8 cellular contexts compared by ENCODE assay signal in the genomic region with DNA sequence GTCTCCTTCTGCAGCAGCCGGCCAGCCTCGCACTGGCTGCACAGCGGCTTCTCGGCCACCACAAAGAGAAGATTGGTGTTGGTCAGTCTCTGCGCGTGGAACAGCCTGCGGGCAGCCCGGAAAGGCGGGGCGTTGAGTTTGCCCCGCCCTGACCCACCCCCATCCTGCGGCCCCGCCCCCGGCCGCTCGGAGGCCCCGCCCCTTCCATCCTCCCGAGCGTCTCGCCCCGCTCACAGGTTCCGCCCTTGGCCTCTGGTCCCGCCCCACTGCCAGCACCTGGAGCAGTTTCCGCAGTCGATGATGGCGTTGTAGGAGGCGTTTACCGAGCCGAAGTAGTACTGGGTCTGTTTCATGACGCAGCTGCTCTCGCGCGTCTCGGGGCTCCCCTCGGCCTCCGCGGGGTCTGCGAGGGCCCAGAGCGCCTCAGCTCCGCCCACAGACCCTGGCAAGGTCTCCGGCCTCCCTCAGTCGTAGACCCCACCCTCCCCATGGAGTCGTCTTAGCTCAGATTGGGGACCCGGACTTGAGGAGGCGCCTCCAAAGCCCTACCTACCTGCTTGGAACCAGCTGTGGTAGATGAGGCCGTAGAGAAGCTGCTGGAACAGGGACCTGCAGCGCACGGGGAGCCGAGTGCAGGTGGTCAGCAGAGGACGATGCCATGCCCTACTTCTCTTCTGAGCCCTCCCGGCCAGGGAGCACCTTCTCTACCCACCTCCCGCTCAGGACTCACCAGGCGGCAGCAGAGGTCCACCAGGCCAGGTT. TPM values are rescaled to one million over a fixed set of nuclear protein-coding genes. Genes with fewer than 3 reads are reported as not detected.
DNase-seq lines count a peak whose midpoint lies in the region; TF ChIP-seq lines count a peak whose summit lies in the region.

No MANE protein-coding gene starts in this region.

- H3K36me3 ChIP-seq in HEK293 (ENCODE audit: control insufficient read depth in 2 of 2, insufficient read depth in 1 of 2, low read length in 2 of 2) (no peaks in the 10 kb centered on the region), colonic mucosa (no peaks in the 10 kb centered on the region), liver (ENCODE audit: control insufficient read depth in 4 of 4, insufficient read depth in 3 of 4, low read depth in 1 of 4, low read length in 3 of 4) (no peaks in the 10 kb centered on the region)

- peak; percentile 2 for TF ChIP-seq CTCF in GM10266 (IDR thresholded peaks at IDR 0.05; ENCODE audit: control insufficient read depth, insufficient read depth, low read depth, missing control alignments)
- no peak for TF ChIP-seq CTCF in HEK293 (tag by site-specific recombination; IDR thresholded peaks at IDR 0.05)
- TF ChIP-seq CTCF in colonic mucosa (IDR thresholded peaks at IDR 0.05) = no peak
- TF ChIP-seq CTCF in liver (IDR thresholded peaks at IDR 0.05; ENCODE audit: low read depth, low read length, missing input control) = no peak

- CTCF ChIA-PET in HEK293 (lab: Yijun Ruan, JAX) = interaction anchor here (0.6 to 1.4 kb wide), 2 partner anchors 17 to 1137 kb away, joined by 3 to 4 read pairs; no protein-coding TSS in a partner anchor

- H3K27ac ChIP-seq in HEK293 (ENCODE audit: extremely low read depth, low read depth, low read length) = no peak overlapping the region
- peak overlapping the region; percentile 70 for H3K27ac ChIP-seq in colonic mucosa
- H3K27ac ChIP-seq in liver (ENCODE audit: low read depth in 1 of 2, low read length in 2 of 2) = no peak overlapping the region

- WGBS in liver = 9% methylated on average over 53 of the region's 53 CpGs

- POLR2A ChIA-PET in HEK293 (lab: Yijun Ruan, JAX) = interaction anchor here (0.5 kb wide), 2 partner anchors 123 to 151 kb away, joined by 3 read pairs; no protein-coding TSS in a partner anchor

- H3K4me3 ChIP-seq in HEK293 (ENCODE audit: low read depth, low read length) = peak overlapping the region; percentile 32
- H3K4me3 ChIP-seq in colonic mucosa = peak overlapping the region; percentile 66
- peak overlapping the region; percentile 47 to 63 (median 53) for H3K4me3 ChIP-seq in liver (ENCODE audit: low read depth in 1 of 3, low read length in 3 of 3)

- DNase-seq in GM10266 (ENCODE audit: extremely low spot score) = peak; percentile 96
- DNase-seq in NCI-H1048 (lab: John Stamatoyannopoulos, UW) = peak; percentile 76
- peak; percentile 96 for DNase-seq in activated CD4-positive, alpha-beta T cell treated with anti-CD3 and anti-CD28 coated beads for 48 hours
- peak; percentile 97 for DNase-seq in colonic mucosa
- DNase-seq in stimulated activated CD4-positive, alpha-beta T cell treated with anti-CD3 and anti-CD28 coated beads, Interleukin-4, amount 100 ng/mL, for 4 hours = peak; percentile 94 to 95
- DNase-seq in AML-193 (lab: John Stamatoyannopoulos, UW) = no peak

- TF ChIP-seq RAD21 in liver (IDR thresholded peaks at IDR 0.05) = no peak

- H3K9me3 ChIP-seq in HEK293 (ENCODE audit: control insufficient read depth, insufficient read depth, low read depth, low read length) (no peaks in the 10 kb centered on the region), colonic mucosa (no peaks in the 10 kb centered on the region), liver (ENCODE audit: control insufficient read depth in 4 of 4, low read length in 3 of 4) (no peaks in the 10 kb centered on the region)

- H3K9ac ChIP-seq in colonic mucosa (ENCODE audit: low read depth in 2 of 2, low read length in 2 of 2) = peak overlapping the region; percentile 62 to 84
- H3K9ac ChIP-seq in liver (ENCODE audit: low read depth in 1 of 2, low read length in 2 of 2) = peak overlapping the region in 1 of 2 donors; percentile 14

- intact Hi-C loops in colonic mucosa (cut with DNase I) = loop anchor here (5.0 kb wide), 1 partner anchor 182 kb away; no protein-coding TSS in a partner anchor

- no peaks in the 10 kb centered on the region for H3K27me3 ChIP-seq in colonic mucosa
- no peaks in the 10 kb centered on the region for H3K27me3 ChIP-seq in liver (ENCODE audit: control insufficient read depth in 4 of 4, insufficient read depth in 4 of 4, low read length in 3 of 4)

- no peaks in the 10 kb centered on the region for H3K4me1 ChIP-seq in HEK293 (ENCODE audit: control insufficient read depth, insufficient read depth, low read length)
- H3K4me1 ChIP-seq in colonic mucosa = no peaks in the 10 kb centered on the region
- peaks cover 0 to 10% (median 6%) of the 10 kb centered on the region in 4 donors for H3K4me1 ChIP-seq in liver (ENCODE audit: control insufficient read depth in 4 of 4, insufficient read depth in 4 of 4, low read length in 3 of 4)

TF ChIP-seq in HEK293, 187 proteins besides CTCF, POLR2A, EP300 and RAD21 (continues in another document):
- TF ChIP-seq ZNF112 (tag by site-specific recombination; IDR thresholded peaks at IDR 0.05) (no peak), SP3 (tag by site-specific recombination; IDR thresholded peaks at IDR 0.05) (peak; percentile 58), ZEB2 (tag by site-specific recombination; IDR thresholded peaks at IDR 0.05) (no peak), ZNF324 (tag by site-specific recombination; IDR thresholded peaks at IDR 0.05) (no peak), GLIS2 (tag by site-specific recombination; IDR thresholded peaks at IDR 0.05) (no peak; the same call in 1 of the 2 replicates)
- TF ChIP-seq, protein P1, sequence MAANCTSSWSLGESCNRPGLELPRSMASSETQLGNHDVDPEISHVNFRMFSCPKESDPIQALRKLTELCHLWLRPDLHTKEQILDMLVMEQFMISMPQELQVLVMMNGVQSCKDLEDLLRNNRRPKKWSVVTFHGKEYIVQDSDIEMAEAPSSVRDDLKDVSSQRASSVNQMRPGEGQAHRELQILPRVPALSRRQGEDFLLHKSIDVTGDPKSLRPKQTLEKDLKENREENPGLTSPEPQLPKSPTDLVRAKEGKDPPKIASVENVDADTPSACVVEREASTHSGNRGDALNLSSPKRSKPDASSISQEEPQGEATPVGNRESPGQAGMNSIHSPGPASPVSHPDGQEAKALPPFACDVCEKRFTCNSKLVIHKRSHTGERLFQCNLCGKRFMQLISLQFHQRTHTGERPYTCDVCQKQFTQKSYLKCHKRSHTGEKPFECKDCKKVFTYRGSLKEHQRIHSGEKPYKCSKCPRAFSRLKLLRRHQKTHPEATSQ (tag by site-specific recombination; IDR thresholded peaks at IDR 0.05) = no peak
- TF ChIP-seq, protein P2, sequence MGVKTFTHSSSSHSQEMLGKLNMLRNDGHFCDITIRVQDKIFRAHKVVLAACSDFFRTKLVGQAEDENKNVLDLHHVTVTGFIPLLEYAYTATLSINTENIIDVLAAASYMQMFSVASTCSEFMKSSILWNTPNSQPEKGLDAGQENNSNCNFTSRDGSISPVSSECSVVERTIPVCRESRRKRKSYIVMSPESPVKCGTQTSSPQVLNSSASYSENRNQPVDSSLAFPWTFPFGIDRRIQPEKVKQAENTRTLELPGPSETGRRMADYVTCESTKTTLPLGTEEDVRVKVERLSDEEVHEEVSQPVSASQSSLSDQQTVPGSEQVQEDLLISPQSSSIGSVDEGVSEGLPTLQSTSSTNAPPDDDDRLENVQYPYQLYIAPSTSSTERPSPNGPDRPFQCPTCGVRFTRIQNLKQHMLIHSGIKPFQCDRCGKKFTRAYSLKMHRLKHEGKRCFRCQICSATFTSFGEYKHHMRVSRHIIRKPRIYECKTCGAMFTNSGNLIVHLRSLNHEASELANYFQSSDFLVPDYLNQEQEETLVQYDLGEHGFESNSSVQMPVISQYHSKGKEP (tag by site-specific recombination; IDR thresholded peaks at IDR 0.05) = no peak

TF ChIP-seq in liver, 16 proteins besides CTCF, POLR2A, EP300 and RAD21:
- TF ChIP-seq TAF1 (conservative IDR thresholded peaks at IDR 0.05) (no peak), JUND (IDR thresholded peaks at IDR 0.05) (no peak), RXRA (IDR thresholded peaks at IDR 0.05) (no peak), FOXA2 (IDR thresholded peaks at IDR 0.05) (no peak), EGR1 (IDR thresholded peaks at IDR 0.05; ENCODE audit: low read depth in 2 of 2) (no peak), HNF4A (conservative IDR thresholded peaks at IDR 0.05) (no peak), FOXA1 (IDR thresholded peaks at IDR 0.05) (no peak), YY1 (IDR thresholded peaks at IDR 0.05) (no peak), HNF4G (IDR thresholded peaks at IDR 0.05) (no peak)
- TF ChIP-seq, protein P3, sequence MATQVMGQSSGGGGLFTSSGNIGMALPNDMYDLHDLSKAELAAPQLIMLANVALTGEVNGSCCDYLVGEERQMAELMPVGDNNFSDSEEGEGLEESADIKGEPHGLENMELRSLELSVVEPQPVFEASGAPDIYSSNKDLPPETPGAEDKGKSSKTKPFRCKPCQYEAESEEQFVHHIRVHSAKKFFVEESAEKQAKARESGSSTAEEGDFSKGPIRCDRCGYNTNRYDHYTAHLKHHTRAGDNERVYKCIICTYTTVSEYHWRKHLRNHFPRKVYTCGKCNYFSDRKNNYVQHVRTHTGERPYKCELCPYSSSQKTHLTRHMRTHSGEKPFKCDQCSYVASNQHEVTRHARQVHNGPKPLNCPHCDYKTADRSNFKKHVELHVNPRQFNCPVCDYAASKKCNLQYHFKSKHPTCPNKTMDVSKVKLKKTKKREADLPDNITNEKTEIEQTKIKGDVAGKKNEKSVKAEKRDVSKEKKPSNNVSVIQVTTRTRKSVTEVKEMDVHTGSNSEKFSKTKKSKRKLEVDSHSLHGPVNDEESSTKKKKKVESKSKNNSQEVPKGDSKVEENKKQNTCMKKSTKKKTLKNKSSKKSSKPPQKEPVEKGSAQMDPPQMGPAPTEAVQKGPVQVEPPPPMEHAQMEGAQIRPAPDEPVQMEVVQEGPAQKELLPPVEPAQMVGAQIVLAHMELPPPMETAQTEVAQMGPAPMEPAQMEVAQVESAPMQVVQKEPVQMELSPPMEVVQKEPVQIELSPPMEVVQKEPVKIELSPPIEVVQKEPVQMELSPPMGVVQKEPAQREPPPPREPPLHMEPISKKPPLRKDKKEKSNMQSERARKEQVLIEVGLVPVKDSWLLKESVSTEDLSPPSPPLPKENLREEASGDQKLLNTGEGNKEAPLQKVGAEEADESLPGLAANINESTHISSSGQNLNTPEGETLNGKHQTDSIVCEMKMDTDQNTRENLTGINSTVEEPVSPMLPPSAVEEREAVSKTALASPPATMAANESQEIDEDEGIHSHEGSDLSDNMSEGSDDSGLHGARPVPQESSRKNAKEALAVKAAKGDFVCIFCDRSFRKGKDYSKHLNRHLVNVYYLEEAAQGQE (IDR thresholded peaks at IDR 0.05) = no peak
TF ChIP-seq in liver: peak in this region for 0.

RNA-seq across cellular contexts. Expression of a gene that starts 5.9 kb away (rescaled TPM):
- total RNA-seq in colonic mucosa = 10 to 100 TPM; 42.1 to 45.0 TPM
- 10 to 100 TPM; 18.6 to 20.2 TPM for total RNA-seq in liver
- 10 to 100 TPM; 19.4 to 23.0 TPM for polyA plus RNA-seq in liver

RNA-seq across cellular contexts. Expression of a gene that starts 14.6 kb away (rescaled TPM):
- total RNA-seq in colonic mucosa (10 to 100 TPM; 30.9 to 46.2 TPM), liver (10 to 100 TPM; 12.3 to 16.0 TPM)
- 10 to 100 TPM; 28.2 TPM for polyA plus RNA-seq in liver

RNA-seq across cellular contexts. Expression of a gene that starts 14.7 kb away (rescaled TPM):
- 10 to 100 TPM; 23.2 to 29.6 TPM for total RNA-seq in colonic mucosa
- total RNA-seq in liver = 10 to 100 TPM; 11.3 to 17.3 TPM
- 10 to 100 TPM; 11.4 to 16.6 TPM for polyA plus RNA-seq in liver

RNA-seq across cellular contexts. Expression of a gene that starts 19.7 kb away (rescaled TPM):
- total RNA-seq in colonic mucosa (1 to 10 TPM in 1 of 2 donors, under 1 TPM in 1; 0.37 to 1.5 TPM), liver (under 1 TPM; 0.09 to 0.75 TPM)
- polyA plus RNA-seq in liver = under 1 TPM; 0.23 to 0.31 TPM

RNA-seq across cellular contexts. Expression of a gene that starts 24.6 kb away (rescaled TPM):
- 10 to 100 TPM; 20.6 to 28.2 TPM for total RNA-seq in colonic mucosa
- 10 to 100 TPM; 12.2 to 13.2 TPM for total RNA-seq in liver
- polyA plus RNA-seq in liver = 10 to 100 TPM in 1 of 2 donors, 1 to 10 TPM in 1; 6.5 to 10.3 TPM

Comparison
In these comparisons a context has a peak if more than half of its experiments do, and no peak if none do; other contexts are left out.
1. DNase-seq: peak in GM10266 (single experiment), NCI-H1048 (single experiment), activated CD4-positive, alpha-beta T cell treated with anti-CD3 and anti-CD28 coated beads for 48 hours (single experiment), colonic mucosa (single experiment) and stimulated activated CD4-positive, alpha-beta T cell treated with anti-CD3 and anti-CD28 coated beads, Interleukin-4, amount 100 ng/mL, for 4 hours (2 of 2); none in AML-193 (0 of 2).
2. Peak in every context shown above with its lines, with median percentiles within 50 percentile points of each other: H3K4me3 ChIP-seq.